1 cellular context compared by ENCODE assay signal in genomic region chr10:61701055-61701705, GRCh38.
TF ChIP-seq lines count a peak whose summit lies in the region.

No MANE protein-coding gene starts in this region.

TF ChIP-seq in HepG2, 621 proteins besides CTCF, POLR2A, EP300 and RAD21:
- peak; percentile 94 for TF ChIP-seq MAFF (IDR thresholded peaks at IDR 0.05; ENCODE audit: low read depth, low read length)
- TF ChIP-seq ZNF350 (CRISPR knock-in tag; IDR thresholded peaks at IDR 0.05; ENCODE audit: borderline replicate concordance, low read depth) = no peak
- TF ChIP-seq MAFK (conservative IDR thresholded peaks at IDR 0.05 in 1 of 2, IDR thresholded peaks at IDR 0.05 in 1 of 2; ENCODE audit: low read length in 2 of 2) = peak; percentile 85 to 96
